Comparison of ENCODE assay signal across 8 cellular contexts in the genomic region with DNA sequence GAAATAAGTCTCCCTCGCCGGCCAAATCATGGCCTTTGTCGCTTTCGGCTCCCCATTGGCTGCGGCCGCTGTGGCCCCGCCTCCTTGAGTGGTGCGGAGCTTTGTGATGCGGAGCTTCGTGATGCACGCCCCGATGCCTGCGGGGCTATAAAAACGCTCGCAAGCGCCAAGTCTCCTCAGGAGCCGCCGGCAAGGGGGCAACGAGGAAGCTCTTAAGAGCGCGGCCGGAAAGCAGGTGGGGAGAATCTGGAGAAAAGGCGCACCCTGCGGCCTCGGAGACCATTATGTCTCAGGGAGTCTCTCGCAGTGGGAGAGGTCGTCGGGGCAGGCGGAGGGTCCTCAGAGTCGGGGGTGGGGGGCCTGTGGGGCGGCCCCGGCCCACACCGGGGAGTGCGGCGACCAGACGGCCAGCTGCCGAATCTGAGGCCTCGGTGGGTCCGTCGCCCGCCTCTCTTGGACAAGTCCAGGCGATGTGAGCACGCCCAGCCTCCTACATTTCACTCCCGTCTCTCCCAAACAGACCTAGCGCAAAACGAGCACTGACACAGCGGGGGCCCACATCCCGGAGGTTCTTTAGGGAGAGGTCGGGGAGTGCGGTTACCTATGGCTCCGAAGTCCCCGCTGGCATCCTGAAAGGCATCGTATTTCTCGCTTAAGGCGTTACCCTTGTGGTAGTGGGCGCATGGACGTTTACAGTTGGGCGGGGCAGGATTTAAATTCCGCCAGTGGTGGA. TPM values are rescaled to one million over a fixed set of nuclear protein-coding genes. Genes with fewer than 3 reads are reported as not detected.
DNase-seq lines count a peak whose midpoint lies in the region; ATAC-seq and TF ChIP-seq lines count a peak whose summit lies in the region.

A gene with protein sequence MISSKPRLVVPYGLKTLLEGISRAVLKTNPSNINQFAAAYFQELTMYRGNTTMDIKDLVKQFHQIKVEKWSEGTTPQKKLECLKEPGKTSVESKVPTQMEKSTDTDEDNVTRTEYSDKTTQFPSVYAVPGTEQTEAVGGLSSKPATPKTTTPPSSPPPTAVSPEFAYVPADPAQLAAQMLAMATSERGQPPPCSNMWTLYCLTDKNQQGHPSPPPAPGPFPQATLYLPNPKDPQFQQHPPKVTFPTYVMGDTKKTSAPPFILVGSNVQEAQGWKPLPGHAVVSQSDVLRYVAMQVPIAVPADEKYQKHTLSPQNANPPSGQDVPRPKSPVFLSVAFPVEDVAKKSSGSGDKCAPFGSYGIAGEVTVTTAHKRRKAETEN (plus strand): TSS at position 179 of the 733 bp plus-strand sequence. CDS start 4,053 bp downstream, outside the sequence.

- peaks cover 18% of the 10 kb centered on the region for H3K36me3 Mint-ChIP-seq in T-helper 2 cell treated with Interferon-gamma antibody and Interleukin-4, amounts not matched to agents 5 μg/mL and 100 μg/mL, for 36 hours (ENCODE audit: low read depth)

- DNase-seq in DMS114 treated with DMSO at 0.1 percent for 48 hours (lab: John Stamatoyannopoulos, UW; ENCODE audit: unreplicated experiment) (peak; percentile 72), astrocyte of the hippocampus (ENCODE audit: low read depth, low spot score) (peak; percentile 93), hepatic stellate cell (ENCODE audit: low spot score) (peak; percentile 84), putamen (ENCODE audit: low spot score) (peak; percentile 86)
- DNase-seq in T-helper 2 cell treated with Interferon-gamma antibody and Interleukin-4, amounts not matched to agents 5 μg/mL and 100 μg/mL, for 36 hours (ENCODE audit: low spot score) = peak; percentile 58

- 3% methylated on average over 59 of the region's 59 CpGs for WGBS in urinary bladder

- ATAC-seq in GM21447 (IDR thresholded peaks at IDR 0.05; ENCODE audit: unreplicated experiment) = peak; percentile 88

- H3K4me3 ChIP-seq in urinary bladder (ENCODE audit: low read depth, low read length) = peak within 1 kb of the TSS; percentile 35

- H3K4me1 ChIP-seq in urinary bladder (ENCODE audit: insufficient read depth) = no peaks in the 10 kb centered on the region

- peaks cover 26% of the 10 kb centered on the region for H3K4me1 Mint-ChIP-seq in T-helper 2 cell treated with Interferon-gamma antibody and Interleukin-4, amounts not matched to agents 5 μg/mL and 100 μg/mL, for 36 hours (ENCODE audit: low read depth)

- peaks cover 35% of the 10 kb centered on the region for H3K27me3 Mint-ChIP-seq in T-helper 2 cell treated with Interferon-gamma antibody and Interleukin-4, amounts not matched to agents 5 μg/mL and 100 μg/mL, for 36 hours (ENCODE audit: low read depth)

- TF ChIP-seq RAD21 in Ishikawa (IDR thresholded peaks at IDR 0.05; ENCODE audit: low read depth) = no peak

- no peak within 1 kb of the TSS for H3K27ac Mint-ChIP-seq in T-helper 2 cell treated with Interferon-gamma antibody and Interleukin-4, amounts not matched to agents 5 μg/mL and 100 μg/mL, for 36 hours

- no peaks in the 10 kb centered on the region for H3K9me3 Mint-ChIP-seq in T-helper 2 cell treated with Interferon-gamma antibody and Interleukin-4, amounts not matched to agents 5 μg/mL and 100 μg/mL, for 36 hours

- TF ChIP-seq EP300 in Ishikawa (IDR thresholded peaks at IDR 0.05; ENCODE audit: borderline replicate concordance) = no peak

- peak within 1 kb of the TSS; percentile 84 for H3K4me3 Mint-ChIP-seq in T-helper 2 cell treated with Interferon-gamma antibody and Interleukin-4, amounts not matched to agents 5 μg/mL and 100 μg/mL, for 36 hours

- H3K36me3 ChIP-seq in urinary bladder (ENCODE audit: insufficient read depth) = no peaks in the 10 kb centered on the region

- no peak within 1 kb of the TSS for H3K27ac ChIP-seq in urinary bladder (ENCODE audit: low read depth)

TF ChIP-seq in Ishikawa, 13 proteins besides CTCF, POLR2A, EP300 and RAD21:
- TF ChIP-seq CEBPB (IDR thresholded peaks at IDR 0.05) (no peak), ZBTB7A (IDR thresholded peaks at IDR 0.05; ENCODE audit: low read depth) (peak; percentile 65; the same call in 1 of the 2 replicates), TAF1 (IDR thresholded peaks at IDR 0.05; ENCODE audit: low read depth) (peak; percentile 67; the same call in 1 of the 2 replicates)
- TF ChIP-seq, protein P1, sequence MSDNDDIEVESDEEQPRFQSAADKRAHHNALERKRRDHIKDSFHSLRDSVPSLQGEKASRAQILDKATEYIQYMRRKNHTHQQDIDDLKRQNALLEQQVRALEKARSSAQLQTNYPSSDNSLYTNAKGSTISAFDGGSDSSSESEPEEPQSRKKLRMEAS (IDR thresholded peaks at IDR 0.05) = peak; percentile 63
TF ChIP-seq in Ishikawa: peak in this region for 3.

RNA-seq across cellular contexts. Expression of the gene that starts here (rescaled TPM):
- total RNA-seq in urinary bladder = 4.8 TPM
- 1.3 TPM for polyA plus RNA-seq in urinary bladder
